8 cellular contexts compared by ENCODE assay signal in genomic region chr10:7666253-7667023, GRCh38. TPM values are rescaled to one million over a fixed set of nuclear protein-coding genes. Genes with fewer than 3 reads are reported as not detected.
DNase-seq lines count a peak whose midpoint lies in the region; ATAC-seq, FAIRE-seq and TF ChIP-seq lines count a peak whose summit lies in the region.

Gene ITIH5 (minus strand): TSS chr10:7666966. CDS start chr10:7666892, 74 bp downstream.

- no peak within 1 kb of the TSS for H3K56ac ChIP-seq in H9 (ENCODE audit: insufficient read length, low read depth, low read length)

- H3K4me3 Mint-ChIP-seq in H9 (peak within 1 kb of the TSS; percentile 71 to 95), immature natural killer cell (peak within 1 kb of the TSS; percentile 61 to 80 (median 75))

- TF ChIP-seq POLR2A in GM18505 (IDR thresholded peaks at IDR 0.05; ENCODE audit: borderline replicate concordance, extremely low read depth, insufficient read depth, insufficient read length) = no peak

- no peak within 1 kb of the TSS for H3K27ac ChIP-seq in H9 (ENCODE audit: insufficient read length, low read depth, low read length)
- no peak within 1 kb of the TSS for H3K27ac ChIP-seq in smooth muscle cell (ENCODE audit: low read depth)

- H3K27ac Mint-ChIP-seq in H9 = peak within 1 kb of the TSS in 1 of 3 experiments; percentile 19; a peak in 1 of 7 replicates
- H3K27ac Mint-ChIP-seq in immature natural killer cell = no peak within 1 kb of the TSS

- TF ChIP-seq CTCF in H9 (conservative IDR thresholded peaks at IDR 0.05) (no peak), smooth muscle cell (IDR thresholded peaks at IDR 0.05; ENCODE audit: borderline replicate concordance, insufficient read depth, poor library complexity, severe bottlenecking) (no peak)

- H3K79me1 ChIP-seq in H9 (ENCODE audit: insufficient read depth, low read depth, low read length, poor library complexity, severe bottlenecking) = no peaks in the 10 kb centered on the region

- H3K4me1 Mint-ChIP-seq in H9 = peaks cover 16 to 21% of the 10 kb centered on the region in 2 experiments
- peaks cover 15 to 22% of the 10 kb centered on the region in 2 donors for H3K4me1 Mint-ChIP-seq in immature natural killer cell

- peaks cover 2% of the 10 kb centered on the region for H3F3A ChIP-seq in smooth muscle cell (ENCODE audit: low read depth)

- H3K9me3 Mint-ChIP-seq in H9 (no peaks in the 10 kb centered on the region; a peak in 1 of 5 replicates), immature natural killer cell (no peaks in the 10 kb centered on the region)

- no peak within 1 kb of the TSS for H3K14ac ChIP-seq in H9 (ENCODE audit: insufficient read depth, low read length)

- H3K36me3 Mint-ChIP-seq in H9 (ENCODE audit: insufficient read depth in 1 of 3, low read depth in 3 of 3) (no peaks in the 10 kb centered on the region), immature natural killer cell (no peaks in the 10 kb centered on the region)

- DNase-seq in H9 (peak; percentile 53), adipocyte (ENCODE audit: low read depth) (peak; percentile 11), immature natural killer cell (no peak), smooth muscle cell (lab: John Stamatoyannopoulos, UW; ENCODE audit: unreplicated experiment) (no peak), NCI-H2227 (lab: John Stamatoyannopoulos, UW; ENCODE audit: unreplicated experiment) (no peak), HTR-8/SVneo (ENCODE audit: insufficient read length, low spot score) (no peak), globus pallidus (ENCODE audit: low spot score) (no peak)

- no peak within 1 kb of the TSS for H2BK12ac ChIP-seq in H9 (ENCODE audit: insufficient read length, low read depth, low read length)

- H3K79me2 ChIP-seq in H9 (ENCODE audit: insufficient read depth, low read length) (no peaks in the 10 kb centered on the region), smooth muscle cell (ENCODE audit: low read depth) (no peaks in the 10 kb centered on the region)

- H2BK20ac ChIP-seq in H9 (ENCODE audit: low read depth, low read length, poor library complexity, severe bottlenecking) = no peak within 1 kb of the TSS

- H4K8ac ChIP-seq in H9 (replicated peaks; ENCODE audit: insufficient read length, low read depth, low read length) = no peak within 1 kb of the TSS

- no peak within 1 kb of the TSS for H4K5ac ChIP-seq in H9 (ENCODE audit: insufficient read length, low read depth, low read length)

- no peak within 1 kb of the TSS for H2BK120ac ChIP-seq in H9 (ENCODE audit: low read depth, low read length, poor library complexity, severe bottlenecking)

- no peak for ATAC-seq in GM18505 (IDR thresholded peaks at IDR 0.05; ENCODE audit: unreplicated experiment)

- peaks cover 7% of the 10 kb centered on the region for H3K23me2 ChIP-seq in H9 (ENCODE audit: insufficient read length, low read depth, low read length, poor library complexity, severe bottlenecking)

- H3K36me3 ChIP-seq in adipocyte (ENCODE audit: control insufficient read depth, insufficient read depth, low read length, severe bottlenecking) (no peaks in the 10 kb centered on the region), smooth muscle cell (ENCODE audit: low read depth) (no peaks in the 10 kb centered on the region)

- peak within 1 kb of the TSS; percentile 86 for H3K4me2 ChIP-seq in H9 (ENCODE audit: insufficient read depth, insufficient read length, low read length)
- H3K4me2 ChIP-seq in smooth muscle cell = peak within 1 kb of the TSS; percentile 91

- WGBS in H9 (ENCODE audit: extremely low coverage, insufficient read length, low lambda C conversion rate) = no CpG with 5 or more reads among the region's 54 CpGs
- 3% methylated on average over 33 of the region's 54 CpGs for WGBS in smooth muscle cell (ENCODE audit: low lambda C conversion rate)

- H4K20me1 ChIP-seq in H9 (ENCODE audit: control insufficient read depth, insufficient read depth, insufficient read length) (no peaks in the 10 kb centered on the region), smooth muscle cell (ENCODE audit: low read depth) (no peaks in the 10 kb centered on the region)

- H2BK15ac ChIP-seq in H9 (ENCODE audit: low read depth, low read length) = no peak within 1 kb of the TSS

- H2AFZ ChIP-seq in H9 (ENCODE audit: low read length) (no peak within 1 kb of the TSS), smooth muscle cell (ENCODE audit: low read depth) (peak within 1 kb of the TSS; percentile 65)

- H3K9ac ChIP-seq in H9 (ENCODE audit: extremely low read depth, insufficient read length, low read length) = no peak within 1 kb of the TSS
- peak within 1 kb of the TSS; percentile 93 for H3K9ac ChIP-seq in adipocyte (ENCODE audit: low read length)
- no peak within 1 kb of the TSS for H3K9ac ChIP-seq in smooth muscle cell (ENCODE audit: low read depth)

- H3K4me1 ChIP-seq in H9 (ENCODE audit: insufficient read depth, low read length) (no peaks in the 10 kb centered on the region), adipocyte (ENCODE audit: control insufficient read depth, insufficient read depth, low read length) (peaks cover 42% of the 10 kb centered on the region), smooth muscle cell (ENCODE audit: low read depth) (peaks cover 9% of the 10 kb centered on the region)

- no peak within 1 kb of the TSS for H2AK5ac ChIP-seq in H9 (ENCODE audit: insufficient read length, low read length)

- no peak within 1 kb of the TSS for H3K4ac ChIP-seq in H9 (ENCODE audit: low read depth, low read length)

- peaks cover 62% of the 10 kb centered on the region for H3K27me3 Mint-ChIP-seq in H9 (ENCODE audit: low read depth)
- peaks cover 9 to 39% (median 31%) of the 10 kb centered on the region in 3 donors for H3K27me3 Mint-ChIP-seq in immature natural killer cell (ENCODE audit: low read depth in 3 of 3)

- H3K9me3 ChIP-seq in H9 (ENCODE audit: control insufficient read depth, low read depth, low read length) = no peaks in the 10 kb centered on the region
- H3K9me3 ChIP-seq in adipocyte (ENCODE audit: control insufficient read depth, low read length) = no peaks in the 10 kb centered on the region
- H3K9me3 ChIP-seq in smooth muscle cell (replicated peaks; ENCODE audit: low read depth) = no peaks in the 10 kb centered on the region

- no peak within 1 kb of the TSS for H3T11ph ChIP-seq in H9 (ENCODE audit: low read length)

- no peak for FAIRE-seq in HTR-8/SVneo (lab: Jason Lieb, UNC)

- H3K27me3 ChIP-seq in H9 (ENCODE audit: insufficient read depth, low read length) (peaks cover 13% of the 10 kb centered on the region; the same call in 1 of the 2 replicates), adipocyte (replicated peaks; ENCODE audit: control insufficient read depth, insufficient read depth, low read length) (no peaks in the 10 kb centered on the region), smooth muscle cell (ENCODE audit: low read depth) (peaks cover 12% of the 10 kb centered on the region)

- H3K23ac ChIP-seq in H9 (ENCODE audit: insufficient read length, low read depth, low read length) = no peak within 1 kb of the TSS

- H3K4me3 ChIP-seq in adipocyte (ENCODE audit: low read length) = peak within 1 kb of the TSS; percentile 90
- peak within 1 kb of the TSS; percentile 60 for H3K4me3 ChIP-seq in smooth muscle cell

- H3K18ac ChIP-seq in H9 (ENCODE audit: insufficient read length, low read depth, low read length) = no peak within 1 kb of the TSS

- H4K91ac ChIP-seq in H9 (ENCODE audit: insufficient read length, low read depth, low read length) = no peak within 1 kb of the TSS

- H2BK5ac ChIP-seq in H9 (ENCODE audit: insufficient read length, low read length) = no peak within 1 kb of the TSS

RNA-seq across cellular contexts. Expression of gene ITIH5, which starts in this region (rescaled TPM):
- 1.1 and 1.3 TPM in 2 replicates for total RNA-seq in H9 (2021)
- polyA plus RNA-seq in immature natural killer cell = not detected
- 12.6 and 14.9 TPM in 2 replicates for total RNA-seq in smooth muscle cell
- 9.1 and 9.6 TPM in 2 replicates for polyA plus RNA-seq in smooth muscle cell

Comparison
In these comparisons a context has a peak if more than half of its experiments do, and no peak if none do; other contexts are left out.
1. RNA of gene ITIH5 (polyA plus RNA-seq): 9.1 to 9.6 TPM in smooth muscle cell; not detected in immature natural killer cell; every median in the first group is over 10 times any median in the second.
2. DNase-seq: peak in H9 (single experiment) and adipocyte (single experiment); none in immature natural killer cell (0 of 3), smooth muscle cell (single experiment), NCI-H2227 (single experiment), HTR-8/SVneo (single experiment) and globus pallidus (single experiment).